ENCODE assay signal across 1 cellular context in genomic region chr12:49060237-49061156, GRCh38.
TF ChIP-seq lines count a peak whose summit lies in the region.

Gene KMT2D (minus strand): TSS chr12:49060794. CDS start chr12:49055324, 5,470 bp downstream.

TF ChIP-seq in WTC11, 78 proteins besides CTCF, POLR2A, EP300 and RAD21 (continued from another document):
- TF ChIP-seq ARID4B (CRISPR knock-in tag; IDR thresholded peaks at IDR 0.05; ENCODE audit: borderline replicate concordance) (peak; percentile 67; the same call in 1 of the 2 replicates), PREB (CRISPR knock-in tag; IDR thresholded peaks at IDR 0.05; ENCODE audit: borderline replicate concordance) (0 out of 2 replicates have a peak, but pooled peaks have one; percentile 63), ZNF671 (CRISPR knock-in tag; IDR thresholded peaks at IDR 0.05) (no peak), ZNF138 (CRISPR knock-in tag; conservative IDR thresholded peaks at IDR 0.05) (no peak), IRF2 (CRISPR knock-in tag; IDR thresholded peaks at IDR 0.05; ENCODE audit: borderline replicate concordance, low read depth) (no peak), ATF6 (CRISPR knock-in tag; IDR thresholded peaks at IDR 0.05) (no peak; the same call in 1 of the 2 replicates)
- TF ChIP-seq, protein P1, sequence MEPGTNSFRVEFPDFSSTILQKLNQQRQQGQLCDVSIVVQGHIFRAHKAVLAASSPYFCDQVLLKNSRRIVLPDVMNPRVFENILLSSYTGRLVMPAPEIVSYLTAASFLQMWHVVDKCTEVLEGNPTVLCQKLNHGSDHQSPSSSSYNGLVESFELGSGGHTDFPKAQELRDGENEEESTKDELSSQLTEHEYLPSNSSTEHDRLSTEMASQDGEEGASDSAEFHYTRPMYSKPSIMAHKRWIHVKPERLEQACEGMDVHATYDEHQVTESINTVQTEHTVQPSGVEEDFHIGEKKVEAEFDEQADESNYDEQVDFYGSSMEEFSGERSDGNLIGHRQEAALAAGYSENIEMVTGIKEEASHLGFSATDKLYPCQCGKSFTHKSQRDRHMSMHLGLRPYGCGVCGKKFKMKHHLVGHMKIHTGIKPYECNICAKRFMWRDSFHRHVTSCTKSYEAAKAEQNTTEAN (CRISPR knock-in tag; IDR thresholded peaks at IDR 0.05) = peak; percentile 90
- TF ChIP-seq, protein P2, sequence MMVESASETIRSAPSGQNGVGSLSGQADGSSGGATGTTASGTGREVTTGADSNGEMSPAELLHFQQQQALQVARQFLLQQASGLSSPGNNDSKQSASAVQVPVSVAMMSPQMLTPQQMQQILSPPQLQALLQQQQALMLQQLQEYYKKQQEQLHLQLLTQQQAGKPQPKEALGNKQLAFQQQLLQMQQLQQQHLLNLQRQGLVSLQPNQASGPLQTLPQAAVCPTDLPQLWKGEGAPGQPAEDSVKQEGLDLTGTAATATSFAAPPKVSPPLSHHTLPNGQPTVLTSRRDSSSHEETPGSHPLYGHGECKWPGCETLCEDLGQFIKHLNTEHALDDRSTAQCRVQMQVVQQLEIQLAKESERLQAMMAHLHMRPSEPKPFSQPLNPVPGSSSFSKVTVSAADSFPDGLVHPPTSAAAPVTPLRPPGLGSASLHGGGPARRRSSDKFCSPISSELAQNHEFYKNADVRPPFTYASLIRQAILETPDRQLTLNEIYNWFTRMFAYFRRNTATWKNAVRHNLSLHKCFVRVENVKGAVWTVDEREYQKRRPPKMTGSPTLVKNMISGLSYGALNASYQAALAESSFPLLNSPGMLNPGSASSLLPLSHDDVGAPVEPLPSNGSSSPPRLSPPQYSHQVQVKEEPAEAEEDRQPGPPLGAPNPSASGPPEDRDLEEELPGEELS (CRISPR knock-in tag; IDR thresholded peaks at IDR 0.05) = 0 out of 2 replicates have a peak, but pooled peaks have one; percentile 66
- TF ChIP-seq, protein P3, sequence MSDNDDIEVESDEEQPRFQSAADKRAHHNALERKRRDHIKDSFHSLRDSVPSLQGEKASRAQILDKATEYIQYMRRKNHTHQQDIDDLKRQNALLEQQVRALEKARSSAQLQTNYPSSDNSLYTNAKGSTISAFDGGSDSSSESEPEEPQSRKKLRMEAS (CRISPR knock-in tag; IDR thresholded peaks at IDR 0.05) = peak; percentile 92
- TF ChIP-seq, protein P4, sequence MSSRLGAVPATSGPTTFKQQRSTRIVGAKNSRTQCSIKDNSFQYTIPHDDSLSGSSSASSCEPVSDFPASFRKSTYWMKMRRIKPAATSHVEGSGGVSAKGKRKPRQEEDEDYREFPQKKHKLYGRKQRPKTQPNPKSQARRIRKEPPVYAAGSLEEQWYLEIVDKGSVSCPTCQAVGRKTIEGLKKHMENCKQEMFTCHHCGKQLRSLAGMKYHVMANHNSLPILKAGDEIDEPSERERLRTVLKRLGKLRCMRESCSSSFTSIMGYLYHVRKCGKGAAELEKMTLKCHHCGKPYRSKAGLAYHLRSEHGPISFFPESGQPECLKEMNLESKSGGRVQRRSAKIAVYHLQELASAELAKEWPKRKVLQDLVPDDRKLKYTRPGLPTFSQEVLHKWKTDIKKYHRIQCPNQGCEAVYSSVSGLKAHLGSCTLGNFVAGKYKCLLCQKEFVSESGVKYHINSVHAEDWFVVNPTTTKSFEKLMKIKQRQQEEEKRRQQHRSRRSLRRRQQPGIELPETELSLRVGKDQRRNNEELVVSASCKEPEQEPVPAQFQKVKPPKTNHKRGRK (CRISPR knock-in tag; IDR thresholded peaks at IDR 0.05; ENCODE audit: borderline replicate concordance) = peak; percentile 59; the same call in 1 of the 2 replicates
- TF ChIP-seq, protein P5, sequence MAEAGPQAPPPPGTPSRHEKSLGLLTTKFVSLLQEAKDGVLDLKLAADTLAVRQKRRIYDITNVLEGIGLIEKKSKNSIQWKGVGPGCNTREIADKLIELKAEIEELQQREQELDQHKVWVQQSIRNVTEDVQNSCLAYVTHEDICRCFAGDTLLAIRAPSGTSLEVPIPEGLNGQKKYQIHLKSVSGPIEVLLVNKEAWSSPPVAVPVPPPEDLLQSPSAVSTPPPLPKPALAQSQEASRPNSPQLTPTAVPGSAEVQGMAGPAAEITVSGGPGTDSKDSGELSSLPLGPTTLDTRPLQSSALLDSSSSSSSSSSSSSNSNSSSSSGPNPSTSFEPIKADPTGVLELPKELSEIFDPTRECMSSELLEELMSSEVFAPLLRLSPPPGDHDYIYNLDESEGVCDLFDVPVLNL (CRISPR knock-in tag; IDR thresholded peaks at IDR 0.05; ENCODE audit: borderline replicate concordance, low read depth) = no peak
- TF ChIP-seq, protein P6, sequence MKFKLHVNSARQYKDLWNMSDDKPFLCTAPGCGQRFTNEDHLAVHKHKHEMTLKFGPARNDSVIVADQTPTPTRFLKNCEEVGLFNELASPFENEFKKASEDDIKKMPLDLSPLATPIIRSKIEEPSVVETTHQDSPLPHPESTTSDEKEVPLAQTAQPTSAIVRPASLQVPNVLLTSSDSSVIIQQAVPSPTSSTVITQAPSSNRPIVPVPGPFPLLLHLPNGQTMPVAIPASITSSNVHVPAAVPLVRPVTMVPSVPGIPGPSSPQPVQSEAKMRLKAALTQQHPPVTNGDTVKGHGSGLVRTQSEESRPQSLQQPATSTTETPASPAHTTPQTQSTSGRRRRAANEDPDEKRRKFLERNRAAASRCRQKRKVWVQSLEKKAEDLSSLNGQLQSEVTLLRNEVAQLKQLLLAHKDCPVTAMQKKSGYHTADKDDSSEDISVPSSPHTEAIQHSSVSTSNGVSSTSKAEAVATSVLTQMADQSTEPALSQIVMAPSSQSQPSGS (CRISPR knock-in tag; IDR thresholded peaks at IDR 0.05; ENCODE audit: borderline replicate concordance, low read depth) = no peak
- TF ChIP-seq, protein P7, sequence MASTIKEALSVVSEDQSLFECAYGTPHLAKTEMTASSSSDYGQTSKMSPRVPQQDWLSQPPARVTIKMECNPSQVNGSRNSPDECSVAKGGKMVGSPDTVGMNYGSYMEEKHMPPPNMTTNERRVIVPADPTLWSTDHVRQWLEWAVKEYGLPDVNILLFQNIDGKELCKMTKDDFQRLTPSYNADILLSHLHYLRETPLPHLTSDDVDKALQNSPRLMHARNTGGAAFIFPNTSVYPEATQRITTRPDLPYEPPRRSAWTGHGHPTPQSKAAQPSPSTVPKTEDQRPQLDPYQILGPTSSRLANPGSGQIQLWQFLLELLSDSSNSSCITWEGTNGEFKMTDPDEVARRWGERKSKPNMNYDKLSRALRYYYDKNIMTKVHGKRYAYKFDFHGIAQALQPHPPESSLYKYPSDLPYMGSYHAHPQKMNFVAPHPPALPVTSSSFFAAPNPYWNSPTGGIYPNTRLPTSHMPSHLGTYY (CRISPR knock-in tag; IDR thresholded peaks at IDR 0.05) = no peak
- TF ChIP-seq, protein P8, sequence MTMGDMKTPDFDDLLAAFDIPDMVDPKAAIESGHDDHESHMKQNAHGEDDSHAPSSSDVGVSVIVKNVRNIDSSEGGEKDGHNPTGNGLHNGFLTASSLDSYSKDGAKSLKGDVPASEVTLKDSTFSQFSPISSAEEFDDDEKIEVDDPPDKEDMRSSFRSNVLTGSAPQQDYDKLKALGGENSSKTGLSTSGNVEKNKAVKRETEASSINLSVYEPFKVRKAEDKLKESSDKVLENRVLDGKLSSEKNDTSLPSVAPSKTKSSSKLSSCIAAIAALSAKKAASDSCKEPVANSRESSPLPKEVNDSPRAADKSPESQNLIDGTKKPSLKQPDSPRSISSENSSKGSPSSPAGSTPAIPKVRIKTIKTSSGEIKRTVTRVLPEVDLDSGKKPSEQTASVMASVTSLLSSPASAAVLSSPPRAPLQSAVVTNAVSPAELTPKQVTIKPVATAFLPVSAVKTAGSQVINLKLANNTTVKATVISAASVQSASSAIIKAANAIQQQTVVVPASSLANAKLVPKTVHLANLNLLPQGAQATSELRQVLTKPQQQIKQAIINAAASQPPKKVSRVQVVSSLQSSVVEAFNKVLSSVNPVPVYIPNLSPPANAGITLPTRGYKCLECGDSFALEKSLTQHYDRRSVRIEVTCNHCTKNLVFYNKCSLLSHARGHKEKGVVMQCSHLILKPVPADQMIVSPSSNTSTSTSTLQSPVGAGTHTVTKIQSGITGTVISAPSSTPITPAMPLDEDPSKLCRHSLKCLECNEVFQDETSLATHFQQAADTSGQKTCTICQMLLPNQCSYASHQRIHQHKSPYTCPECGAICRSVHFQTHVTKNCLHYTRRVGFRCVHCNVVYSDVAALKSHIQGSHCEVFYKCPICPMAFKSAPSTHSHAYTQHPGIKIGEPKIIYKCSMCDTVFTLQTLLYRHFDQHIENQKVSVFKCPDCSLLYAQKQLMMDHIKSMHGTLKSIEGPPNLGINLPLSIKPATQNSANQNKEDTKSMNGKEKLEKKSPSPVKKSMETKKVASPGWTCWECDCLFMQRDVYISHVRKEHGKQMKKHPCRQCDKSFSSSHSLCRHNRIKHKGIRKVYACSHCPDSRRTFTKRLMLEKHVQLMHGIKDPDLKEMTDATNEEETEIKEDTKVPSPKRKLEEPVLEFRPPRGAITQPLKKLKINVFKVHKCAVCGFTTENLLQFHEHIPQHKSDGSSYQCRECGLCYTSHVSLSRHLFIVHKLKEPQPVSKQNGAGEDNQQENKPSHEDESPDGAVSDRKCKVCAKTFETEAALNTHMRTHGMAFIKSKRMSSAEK (CRISPR knock-in tag; IDR thresholded peaks at IDR 0.05; ENCODE audit: borderline replicate concordance) = no peak
TF ChIP-seq in WTC11: peak in this region for 33.
